In genomic region chr19:1905071-1905862, GRCh38 we compare ENCODE assay signal across 1 cellular context.
TF ChIP-seq lines count a peak whose summit lies in the region.

Gene ADAT3, plus strand, starts transcription at chr19:1905399. Its CDS starts 6,649 bp downstream, at chr19:1912048.
Gene SCAMP4, plus strand, starts transcription at chr19:1905399. Its CDS starts 9,621 bp downstream, at chr19:1915020.

TF ChIP-seq in SK-N-SH, 30 proteins besides CTCF, POLR2A, EP300 and RAD21 (continued from another document):
- TF ChIP-seq, protein P1, sequence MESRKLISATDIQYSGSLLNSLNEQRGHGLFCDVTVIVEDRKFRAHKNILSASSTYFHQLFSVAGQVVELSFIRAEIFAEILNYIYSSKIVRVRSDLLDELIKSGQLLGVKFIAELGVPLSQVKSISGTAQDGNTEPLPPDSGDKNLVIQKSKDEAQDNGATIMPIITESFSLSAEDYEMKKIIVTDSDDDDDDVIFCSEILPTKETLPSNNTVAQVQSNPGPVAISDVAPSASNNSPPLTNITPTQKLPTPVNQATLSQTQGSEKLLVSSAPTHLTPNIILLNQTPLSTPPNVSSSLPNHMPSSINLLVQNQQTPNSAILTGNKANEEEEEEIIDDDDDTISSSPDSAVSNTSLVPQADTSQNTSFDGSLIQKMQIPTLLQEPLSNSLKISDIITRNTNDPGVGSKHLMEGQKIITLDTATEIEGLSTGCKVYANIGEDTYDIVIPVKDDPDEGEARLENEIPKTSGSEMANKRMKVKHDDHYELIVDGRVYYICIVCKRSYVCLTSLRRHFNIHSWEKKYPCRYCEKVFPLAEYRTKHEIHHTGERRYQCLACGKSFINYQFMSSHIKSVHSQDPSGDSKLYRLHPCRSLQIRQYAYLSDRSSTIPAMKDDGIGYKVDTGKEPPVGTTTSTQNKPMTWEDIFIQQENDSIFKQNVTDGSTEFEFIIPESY (IDR thresholded peaks at IDR 0.05; ENCODE audit: borderline replicate concordance, low read depth): peak; percentile 93
- TF ChIP-seq NRF1 (IDR thresholded peaks at IDR 0.05; ENCODE audit: low read depth, low read length) (peak; percentile 79), FOXJ3 (CRISPR knock-in tag; IDR thresholded peaks at IDR 0.05) (no peak), MAX (IDR thresholded peaks at IDR 0.05; ENCODE audit: low read depth) (peak; percentile 63; the same call in 1 of the 2 replicates), YY1 (IDR thresholded peaks at IDR 0.05; ENCODE audit: low read depth) (peak; percentile 39; the same call in 1 of the 2 replicates), USF1 (IDR thresholded peaks at IDR 0.05; ENCODE audit: borderline replicate concordance, low read depth) (peak; percentile 96)
- TF ChIP-seq, protein P2, sequence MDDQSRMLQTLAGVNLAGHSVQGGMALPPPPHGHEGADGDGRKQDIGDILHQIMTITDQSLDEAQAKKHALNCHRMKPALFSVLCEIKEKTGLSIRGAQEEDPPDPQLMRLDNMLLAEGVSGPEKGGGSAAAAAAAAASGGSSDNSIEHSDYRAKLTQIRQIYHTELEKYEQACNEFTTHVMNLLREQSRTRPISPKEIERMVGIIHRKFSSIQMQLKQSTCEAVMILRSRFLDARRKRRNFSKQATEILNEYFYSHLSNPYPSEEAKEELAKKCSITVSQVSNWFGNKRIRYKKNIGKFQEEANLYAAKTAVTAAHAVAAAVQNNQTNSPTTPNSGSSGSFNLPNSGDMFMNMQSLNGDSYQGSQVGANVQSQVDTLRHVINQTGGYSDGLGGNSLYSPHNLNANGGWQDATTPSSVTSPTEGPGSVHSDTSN (IDR thresholded peaks at IDR 0.05): peak; percentile 51
TF ChIP-seq in SK-N-SH: peak in this region for 14.
